Comparison of ENCODE assay signal across 8 cellular contexts in the genomic region with DNA sequence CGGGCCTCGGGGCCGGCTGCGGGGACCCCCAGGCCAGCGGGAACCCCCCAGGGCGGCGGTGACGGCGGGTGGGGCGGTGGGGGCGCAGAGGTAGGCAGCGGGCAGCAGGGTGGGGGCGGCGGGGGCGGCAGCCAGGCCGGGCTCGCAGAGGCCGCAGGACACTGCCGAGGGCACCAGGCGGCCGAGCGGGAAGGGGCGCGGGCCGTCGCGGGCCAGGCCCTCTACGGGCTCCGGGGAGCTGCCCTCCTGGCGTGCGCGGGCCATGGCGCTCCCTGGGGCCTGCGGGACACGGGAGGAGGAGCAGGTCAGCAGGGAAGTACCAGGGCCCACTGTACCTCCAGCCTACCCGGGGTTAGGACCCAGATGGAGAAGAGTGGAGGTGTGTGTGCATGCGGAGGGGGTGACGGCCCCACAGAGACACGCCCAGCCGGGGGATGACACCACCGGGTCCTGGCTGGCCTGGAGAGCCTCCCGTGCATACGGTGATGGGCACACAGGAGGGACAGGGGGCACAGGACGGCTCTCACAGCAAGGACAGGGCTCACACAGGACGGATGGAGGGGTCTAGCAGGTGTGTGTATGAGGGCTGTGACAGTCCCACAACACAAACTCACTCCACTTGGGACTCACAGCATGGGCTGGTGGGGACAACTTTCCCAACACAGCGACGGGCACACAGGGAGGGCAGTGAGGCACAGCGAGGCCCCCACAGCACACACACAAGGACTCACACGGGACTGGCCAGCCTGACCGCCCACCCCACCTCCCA. TPM values are rescaled to one million over a fixed set of nuclear protein-coding genes. Genes with fewer than 3 reads are reported as not detected.
DNase-seq lines count a peak whose midpoint lies in the region; ATAC-seq and TF ChIP-seq lines count a peak whose summit lies in the region.

No MANE protein-coding gene starts in this region.

- ATAC-seq in aorta (ENCODE audit: low FRiP score), result no peak

- H3K27ac ChIP-seq in HUES64 (ENCODE audit: low read depth, low read length) (peak overlapping the region; percentile 98; the same call in 1 of the 2 replicates), WERI-Rb-1 (peak overlapping the region; percentile 92), aorta (ENCODE audit: low read depth in 1 of 2, low read length in 2 of 2) (peak overlapping the region; percentile 85 to 94)

- H3K27me3 ChIP-seq in HUES64 (ENCODE audit: insufficient read depth, low read length) (peaks cover 4% of the 10 kb centered on the region), WERI-Rb-1 (ENCODE audit: insufficient read depth, low read depth, severe bottlenecking) (no peaks in the 10 kb centered on the region), mucosa of stomach (ENCODE audit: control insufficient read depth, insufficient read depth, low read length) (peaks cover 7% of the 10 kb centered on the region), aorta (ENCODE audit: control insufficient read depth in 1 of 2, insufficient read depth in 2 of 2, low read length in 1 of 2) (peaks cover 0 to 2% of the 10 kb centered on the region in 2 donors)

- DNase-seq in COLO668 (lab: John Stamatoyannopoulos, UW; ENCODE audit: unreplicated experiment) (peak; percentile 53), WERI-Rb-1 (peak; percentile 73), ecto neural progenitor cell (ENCODE audit: low spot score) (peak; percentile 59), aorta (peak; percentile 71 to 82), mucosa of gallbladder (ENCODE audit: low spot score) (no peak), NCI-H2029 (lab: John Stamatoyannopoulos, UW) (no peak)

- WGBS in HUES64, result 2% methylated on average over 49 of the region's 50 CpGs
- WGBS in aorta, 2 donors, result 4 to 9% methylated on average over 36 to 50 of the region's 50 CpGs

- H3K9me3 ChIP-seq in HUES64 (ENCODE audit: insufficient read depth, low read depth, low read length) (no peaks in the 10 kb centered on the region), WERI-Rb-1 (ENCODE audit: severe bottlenecking) (no peaks in the 10 kb centered on the region), mucosa of stomach (ENCODE audit: control insufficient read depth, low read length) (no peaks in the 10 kb centered on the region), aorta (ENCODE audit: control insufficient read depth, low read length) (no peaks in the 10 kb centered on the region)

- no peak for TF ChIP-seq CTCF in WERI-Rb-1 (IDR thresholded peaks at IDR 0.05; ENCODE audit: low read depth, low read length)

- H3K36me3 ChIP-seq in HUES64 (ENCODE audit: insufficient read depth, low read length), result peaks cover 4% of the 10 kb centered on the region
- peaks cover 20% of the 10 kb centered on the region for H3K36me3 ChIP-seq in WERI-Rb-1
- no peaks in the 10 kb centered on the region for H3K36me3 ChIP-seq in mucosa of stomach (ENCODE audit: control insufficient read depth, insufficient read depth, low read length)
- no peaks in the 10 kb centered on the region for H3K36me3 ChIP-seq in aorta (ENCODE audit: control insufficient read depth in 1 of 2, insufficient read depth in 2 of 2, low read length in 1 of 2)

- H3K4me1 ChIP-seq in HUES64 (ENCODE audit: insufficient read depth, low read length) (peaks cover 21% of the 10 kb centered on the region), mucosa of stomach (ENCODE audit: control insufficient read depth, insufficient read depth, low read length) (peaks cover 58% of the 10 kb centered on the region), aorta (ENCODE audit: control insufficient read depth in 1 of 2, insufficient read depth in 2 of 2, low read length in 2 of 2) (no peaks in the 10 kb centered on the region)

- H3K9ac ChIP-seq in HUES64 (ENCODE audit: low read depth, low read length) (peak overlapping the region; percentile 67), mucosa of stomach (ENCODE audit: low read length) (peak overlapping the region; percentile 94)

- H3K4me3 ChIP-seq in HUES64 (ENCODE audit: low read length) (peak overlapping the region; percentile 70), WERI-Rb-1 (ENCODE audit: low read depth, low read length) (peak overlapping the region; percentile 53), mucosa of stomach (ENCODE audit: low read length) (peak overlapping the region; percentile 80), aorta (ENCODE audit: low read length in 2 of 2) (peak overlapping the region; percentile 21 to 38)

- intact Hi-C loops in aorta (cut with DNase I), result no loop called here

RNA-seq across cellular contexts. Expression of a gene that starts 2.6 kb away (rescaled TPM):
- polyA plus RNA-seq in HUES64 (2013, experiment 1 of 2), result 15.9 TPM
- 13.9 TPM for polyA plus RNA-seq in HUES64 (2013, experiment 2 of 2)
- total RNA-seq in aorta (1 to 10 TPM; 8.0 to 8.6 TPM), mucosa of gallbladder (11.2 TPM)
- 1 to 10 TPM; 6.1 TPM for polyA plus RNA-seq in aorta

RNA-seq across cellular contexts. Expression of a gene that starts 28.0 kb away (rescaled TPM):
- polyA plus RNA-seq in HUES64 (2013, experiment 1 of 2), result 16.7 TPM
- 16.2 TPM for polyA plus RNA-seq in HUES64 (2013, experiment 2 of 2)
- 10 to 100 TPM; 43.4 to 43.8 TPM for total RNA-seq in aorta
- 10 to 100 TPM; 20.7 to 35.8 TPM for polyA plus RNA-seq in aorta
- 32.5 TPM for total RNA-seq in mucosa of gallbladder

RNA-seq across cellular contexts. Expression of a gene that starts 46.3 kb away (rescaled TPM):
- 3.9 TPM for polyA plus RNA-seq in HUES64 (2013, experiment 1 of 2)
- polyA plus RNA-seq in HUES64 (2013, experiment 2 of 2), result 6.5 TPM
- total RNA-seq in aorta, result 10 to 100 TPM; 26.2 to 48.0 TPM
- 10 to 100 TPM in 1 of 2 donors, 1 to 10 TPM in 1; 5.4 to 81.7 TPM for polyA plus RNA-seq in aorta
- total RNA-seq in mucosa of gallbladder, result 33.5 TPM

Comparison
In these comparisons a context has a peak if more than half of its experiments do, and no peak if none do; other contexts are left out.
1. DNase-seq: peak in COLO668 (single experiment), WERI-Rb-1 (single experiment), ecto neural progenitor cell (single experiment) and aorta (2 of 2); none in mucosa of gallbladder (single experiment) and NCI-H2029 (single experiment).
2. H3K4me3 ChIP-seq: peak in every context shown above with its lines; median percentile 80 in mucosa of stomach; 70 in HUES64; 53 in WERI-Rb-1; 30 in aorta.
3. Peak in every context shown above with its lines, with median percentiles within 50 percentile points of each other: H3K27ac ChIP-seq.